In the genomic region with DNA sequence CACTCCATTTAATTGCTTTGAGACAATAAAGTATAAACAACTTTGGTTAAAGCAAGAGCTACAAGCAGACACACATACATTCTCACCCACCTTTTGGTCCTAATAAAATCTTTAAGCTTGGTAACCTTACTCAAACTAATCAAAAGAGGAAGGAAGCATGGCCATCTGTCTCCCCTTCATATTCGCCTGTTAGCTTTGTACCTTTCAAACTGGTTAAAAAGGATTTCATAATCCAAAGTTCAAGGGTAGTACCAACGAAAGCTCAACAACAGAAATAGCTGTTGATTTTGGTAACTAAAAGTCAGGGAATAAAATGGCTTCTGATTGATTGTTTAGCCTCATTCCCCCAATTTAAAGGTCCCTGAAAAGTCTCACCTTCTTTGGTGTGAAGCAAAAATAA, we compare ENCODE assay signal across 21 cellular contexts.
DNase-seq lines count a peak whose midpoint lies in the region; ATAC-seq and TF ChIP-seq lines count a peak whose summit lies in the region.
"Had no signal": no experiment of that assay in that cellular context is flagged by ENCODE, and none has a peak within 500 bp of the region (broad histone marks: within the 10 kb centered on the region; RNA-seq: fewer than 3 reads in every experiment).

No MANE protein-coding gene starts in this region.

- no peak for TF ChIP-seq POLR2A in NB4 (IDR thresholded peaks at IDR 0.05; ENCODE audit: extremely low read depth, insufficient read length)
- TF ChIP-seq POLR2A in adrenal gland (IDR thresholded peaks at IDR 0.05) = no peak

- H3K27ac Mint-ChIP-seq in activated B cell treated with CpG ODN at 0.5 μM for 24 hours = peak overlapping the region; percentile 9
- no peak overlapping the region for H3K27ac Mint-ChIP-seq in activated T-helper 17 cell treated with anti-CD3 and anti-CD28 coated beads, Interleukin-2, amount 50 U/mL, for 72 hours
- H3K27ac Mint-ChIP-seq: CD8-positive, alpha-beta T cell; T-cell had no signal

- no peak overlapping the region for H3K27ac ChIP-seq in adrenal gland
- H3K27ac ChIP-seq: BLaER1, GM23248, KMS-11 had no signal

- no peaks in the 10 kb centered on the region for H3K27me3 Mint-ChIP-seq in activated B cell treated with CpG ODN at 0.5 μM for 24 hours
- no peaks in the 10 kb centered on the region for H3K27me3 Mint-ChIP-seq in activated T-helper 17 cell treated with anti-CD3 and anti-CD28 coated beads, Interleukin-2, amount 50 U/mL, for 72 hours
- H3K27me3 Mint-ChIP-seq: T-cell had no signal

- H3K36me3 ChIP-seq in adrenal gland (replicated peaks in 1 of 2) = no peaks in the 10 kb centered on the region
- H3K36me3 ChIP-seq: BLaER1 had no signal

- no peaks in the 10 kb centered on the region for H3K36me3 Mint-ChIP-seq in activated B cell treated with CpG ODN at 0.5 μM for 24 hours (ENCODE audit: low read depth)
- no peaks in the 10 kb centered on the region for H3K36me3 Mint-ChIP-seq in activated T-helper 17 cell treated with anti-CD3 and anti-CD28 coated beads, Interleukin-2, amount 50 U/mL, for 72 hours (ENCODE audit: low read depth)
- H3K36me3 Mint-ChIP-seq: CD8-positive, alpha-beta T cell; T-cell had no signal

- ATAC-seq in activated B cell treated with CpG ODN at 0.5 μM for 24 hours (ENCODE audit: low read depth) = no peak
- ATAC-seq in activated T-helper 17 cell treated with anti-CD3 and anti-CD28 coated beads, Interleukin-2, amount 50 U/mL, for 72 hours (replicated peaks) = no peak
- ATAC-seq: CD8-positive, alpha-beta T cell; GM12878; T-cell had no signal

- 32 to 42% (median 38%) methylated on average over 2 of the region's 2 CpGs for WGBS in adrenal gland, 4 donors

- H3K4me3 Mint-ChIP-seq in activated B cell treated with CpG ODN at 0.5 μM for 24 hours = peak overlapping the region; percentile 7
- no peak overlapping the region for H3K4me3 Mint-ChIP-seq in activated T-helper 17 cell treated with anti-CD3 and anti-CD28 coated beads, Interleukin-2, amount 50 U/mL, for 72 hours
- H3K4me3 Mint-ChIP-seq: CD8-positive, alpha-beta T cell; T-cell had no signal

- CTCF ChIA-PET in activated B cell treated with CpG ODN at 0.5 μM for 24 hours (lab: Charles Lee) = interaction anchor here (0.8 to 0.9 kb wide), 2 partner anchors 12 to 65 kb away, joined by 3 read pairs; no protein-coding TSS in a partner anchor

- intact Hi-C loops in activated B cell treated with CpG ODN at 0.5 μM for 24 hours (cut with micrococcal nuclease) (no loop called here), adrenal gland (cut with DNase I) (no loop called here)

- no peaks in the 10 kb centered on the region for H3K9me3 Mint-ChIP-seq in activated B cell treated with CpG ODN at 0.5 μM for 24 hours
- no peaks in the 10 kb centered on the region for H3K9me3 Mint-ChIP-seq in activated T-helper 17 cell treated with anti-CD3 and anti-CD28 coated beads, Interleukin-2, amount 50 U/mL, for 72 hours
- H3K9me3 Mint-ChIP-seq: CD8-positive, alpha-beta T cell; T-cell had no signal

- H3K4me3 ChIP-seq in NB4 (ENCODE audit: low read depth, low read length) = no peak overlapping the region
- H3K4me3 ChIP-seq in adrenal gland = no peak overlapping the region
- H3K4me3 ChIP-seq: BLaER1, GM12878, GM23248 had no signal

- DNase-seq in NCI-H82 (lab: John Stamatoyannopoulos, UW) = peak; percentile 40
- no peak for DNase-seq in NCI-H82 treated with DMSO at 0.1 percent for 48 hours (lab: John Stamatoyannopoulos, UW; ENCODE audit: unreplicated experiment)
- peak; percentile 58 for DNase-seq in NB4 (ENCODE audit: low read depth)
- no peak for DNase-seq in activated B cell treated with CpG ODN at 0.5 μM for 24 hours
- DNase-seq in NCI-H2107 (lab: John Stamatoyannopoulos, UW) = no peak
- DNase-seq in adrenal gland = no peak
- no peak for DNase-seq in DMS 273 treated with DMSO at 0.1 percent for 48 hours (lab: John Stamatoyannopoulos, UW)
- DNase-seq: 8988T; CD8-positive, alpha-beta T cell; DMS79 treated with DMSO at 0.1 percent for 48 hours; GM23248; MM.1S; NCI-H1436 treated with DMSO at 0.1 percent for 48 hours; NCI-H2081; NCI-H226; NCI-H524 treated with DMSO at 0.1 percent for 48 hours; T-cell had no signal

- peaks cover 0 to 2% (median 0%) of the 10 kb centered on the region in 3 donors for H3K9me3 ChIP-seq in adrenal gland (replicated peaks in 1 of 3)
- H3K9me3 ChIP-seq: BLaER1 had no signal

- POLR2A ChIA-PET in activated B cell treated with CpG ODN at 0.5 μM for 24 hours (lab: Charles Lee) = interaction anchor here (0.5 to 0.8 kb wide), 2 partner anchors 70 to 299 kb away, joined by 3 read pairs; no protein-coding TSS in a partner anchor

- no peak for TF ChIP-seq CTCF in NB4 (IDR thresholded peaks at IDR 0.05; ENCODE audit: low read depth, low read length)
- no peak for TF ChIP-seq CTCF in activated B cell treated with CpG ODN at 0.5 μM for 24 hours (IDR thresholded peaks at IDR 0.05)
- TF ChIP-seq CTCF in adrenal gland (IDR thresholded peaks at IDR 0.05) = no peak

- H3K27me3 ChIP-seq in adrenal gland = no peaks in the 10 kb centered on the region
- H3K27me3 ChIP-seq: BLaER1 had no signal

- H3K4me1 Mint-ChIP-seq in activated B cell treated with CpG ODN at 0.5 μM for 24 hours = peaks cover 18% of the 10 kb centered on the region
- no peaks in the 10 kb centered on the region for H3K4me1 Mint-ChIP-seq in activated T-helper 17 cell treated with anti-CD3 and anti-CD28 coated beads, Interleukin-2, amount 50 U/mL, for 72 hours
- H3K4me1 Mint-ChIP-seq: T-cell had no signal

- H3K4me1 ChIP-seq in adrenal gland (replicated peaks in 1 of 2) = no peaks in the 10 kb centered on the region
- H3K4me1 ChIP-seq: BLaER1 had no signal

Comparison
In these comparisons a context has a peak if more than half of its experiments do, and no peak if none do; other contexts are left out.
1. DNase-seq: peak in NCI-H82 (single experiment) and NB4 (single experiment); none in NCI-H82 treated with DMSO at 0.1 percent for 48 hours (single experiment), activated B cell treated with CpG ODN at 0.5 μM for 24 hours (single experiment), NCI-H2107 (single experiment), adrenal gland (0 of 7) and DMS 273 treated with DMSO at 0.1 percent for 48 hours (single experiment).